Comparison of ENCODE assay signal across 8 cellular contexts in the genomic region with DNA sequence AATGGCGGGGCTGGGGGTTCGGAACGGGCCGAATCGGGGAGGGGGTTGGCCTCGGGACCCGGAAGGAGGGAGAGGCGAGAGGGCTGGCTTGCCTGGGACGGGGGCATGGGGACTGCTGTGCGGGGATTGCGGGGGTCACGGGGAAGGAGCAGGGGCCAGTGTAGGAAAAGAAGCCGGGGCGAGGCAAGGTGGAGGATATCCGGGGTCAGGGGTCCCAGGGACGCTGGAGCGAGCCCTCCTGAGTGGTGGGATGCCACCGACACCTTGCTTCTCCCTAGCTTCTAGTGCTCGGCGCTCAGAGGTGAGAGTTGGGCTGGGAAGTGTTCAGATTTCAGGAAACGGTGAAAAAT. TPM values are rescaled to one million over a fixed set of nuclear protein-coding genes. Genes with fewer than 3 reads are reported as not detected.
DNase-seq lines count a peak whose midpoint lies in the region; ATAC-seq and TF ChIP-seq lines count a peak whose summit lies in the region.

No MANE protein-coding gene starts in this region.

- H3K36me3 ChIP-seq in heart right ventricle: no peaks in the 10 kb centered on the region
- no peaks in the 10 kb centered on the region for H3K36me3 ChIP-seq in vagina

- H3K27me3 Mint-ChIP-seq in brain: peaks cover 30% of the 10 kb centered on the region
- peaks cover 40% of the 10 kb centered on the region for H3K27me3 Mint-ChIP-seq in mesothelial cell of epicardium (ENCODE audit: low read depth)

- H3K4me3 Mint-ChIP-seq in brain (peak overlapping the region; percentile 83 to 89 (median 85)), mesothelial cell of epicardium (peak overlapping the region; percentile 81)

- peaks cover 50% of the 10 kb centered on the region for H3K4me1 Mint-ChIP-seq in brain
- peaks cover 18% of the 10 kb centered on the region for H3K4me1 Mint-ChIP-seq in mesothelial cell of epicardium

- H3K4me1 ChIP-seq in heart right ventricle (peaks cover 3 to 36% (median 23%) of the 10 kb centered on the region in 9 donors), vagina (peaks cover 31% of the 10 kb centered on the region)

- 2 to 3% methylated on average over 16 to 21 of the region's 21 CpGs for WGBS in heart right ventricle, 2 donors

- peak overlapping the region; percentile 65 to 98 (median 76) for H3K4me3 ChIP-seq in heart right ventricle
- H3K4me3 ChIP-seq in vagina: peak overlapping the region; percentile 61 to 81

- peak overlapping the region in 4 of 10 donors; percentile 22 to 55 (median 47) for H3K27ac ChIP-seq in heart right ventricle
- peak overlapping the region; percentile 74 for H3K27ac ChIP-seq in vagina

- peak in 3 of 8 donors; percentile 1 to 15 (median 7) for ATAC-seq in heart right ventricle
- no peak for ATAC-seq in Right ventricle myocardium superior (ENCODE audit: poor library complexity)

- DNase-seq in heart right ventricle (no peak), Right ventricle myocardium superior (no peak), mesothelial cell of epicardium (ENCODE audit: low spot score in 2 of 2, unreplicated experiment in 2 of 2) (no peak), vagina (ENCODE audit: extremely low spot score in 2 of 2) (no peak), Ammon's horn (ENCODE audit: low spot score) (no peak), C1 segment of cervical spinal cord (lab: John Stamatoyannopoulos, UW) (no peak), globus pallidus (ENCODE audit: low spot score) (no peak)

- TF ChIP-seq POLR2A in vagina (IDR thresholded peaks at IDR 0.05): no peak

- peaks cover 0 to 22% (median 0%) of the 10 kb centered on the region in 7 donors for H3K27me3 ChIP-seq in heart right ventricle
- H3K27me3 ChIP-seq in vagina: no peaks in the 10 kb centered on the region

- H3K9me3 ChIP-seq in heart right ventricle: no peaks in the 10 kb centered on the region
- H3K9me3 ChIP-seq in vagina: no peaks in the 10 kb centered on the region

- TF ChIP-seq CTCF in heart right ventricle (IDR thresholded peaks at IDR 0.05) (no peak), brain (conservative IDR thresholded peaks at IDR 0.05) (no peak), mesothelial cell of epicardium (IDR thresholded peaks at IDR 0.05; ENCODE audit: unreplicated experiment) (no peak), vagina (IDR thresholded peaks at IDR 0.05) (no peak)

- H3K36me3 Mint-ChIP-seq in brain (no peaks in the 10 kb centered on the region), mesothelial cell of epicardium (no peaks in the 10 kb centered on the region)

- H3K9me3 Mint-ChIP-seq in brain (no peaks in the 10 kb centered on the region), mesothelial cell of epicardium (no peaks in the 10 kb centered on the region)

- H3K27ac Mint-ChIP-seq in brain (peak overlapping the region in 4 of 5 experiments; percentile 35 to 83 (median 62)), mesothelial cell of epicardium (peak overlapping the region; percentile 61)

- intact Hi-C loops in heart right ventricle (cut with DNase I) (loop anchor here in 2 of 10 donors (5.0 to 10.0 kb wide), 2 partner anchors 124 to 241 kb away; no protein-coding TSS in a partner anchor), Right ventricle myocardium superior (cut with DNase I) (no loop called here), vagina (cut with DNase I) (loop anchor here (10.0 kb wide), 1 partner anchor 241 kb away; no protein-coding TSS in a partner anchor)

RNA-seq across cellular contexts. Expression of gene GDPD5, which starts 0.4 kb away (rescaled TPM):
- total RNA-seq in heart right ventricle: 1 to 10 TPM; 3.3 to 8.0 (median 4.1) TPM
- 10 to 100 TPM in 1 of 2 donors, 1 to 10 TPM in 1; 3.6 to 10.3 TPM for polyA plus RNA-seq in heart right ventricle
- 6.5 TPM for total RNA-seq in Right ventricle myocardium superior
- polyA plus RNA-seq in brain (ENCODE audit: insufficient read depth, low read depth, low replicate concordance): 18.9 TPM
- total RNA-seq in mesothelial cell of epicardium: 8.0 to 8.2 TPM (median 8.1 TPM) in 3 replicates
- total RNA-seq in vagina: 36.6 TPM

RNA-seq across cellular contexts. Expression of gene SERPINH1, which starts 35.9 kb away (rescaled TPM):
- total RNA-seq in heart right ventricle: 100 to 1,000 TPM in 1 of 10 donors, 10 to 100 TPM in 9; 31.8 to 130 (median 53.2) TPM
- polyA plus RNA-seq in heart right ventricle: 100 to 1,000 TPM in 1 of 2 donors, 10 to 100 TPM in 1; 43.4 to 218 TPM
- total RNA-seq in Right ventricle myocardium superior: 54.0 TPM
- polyA plus RNA-seq in brain (ENCODE audit: insufficient read depth, low read depth, low replicate concordance): 53.2 TPM
- 360 to 375 TPM (median 373 TPM) in 3 replicates for total RNA-seq in mesothelial cell of epicardium
- total RNA-seq in vagina: 257 TPM
